1 cellular context compared by ENCODE assay signal in the genomic region with DNA sequence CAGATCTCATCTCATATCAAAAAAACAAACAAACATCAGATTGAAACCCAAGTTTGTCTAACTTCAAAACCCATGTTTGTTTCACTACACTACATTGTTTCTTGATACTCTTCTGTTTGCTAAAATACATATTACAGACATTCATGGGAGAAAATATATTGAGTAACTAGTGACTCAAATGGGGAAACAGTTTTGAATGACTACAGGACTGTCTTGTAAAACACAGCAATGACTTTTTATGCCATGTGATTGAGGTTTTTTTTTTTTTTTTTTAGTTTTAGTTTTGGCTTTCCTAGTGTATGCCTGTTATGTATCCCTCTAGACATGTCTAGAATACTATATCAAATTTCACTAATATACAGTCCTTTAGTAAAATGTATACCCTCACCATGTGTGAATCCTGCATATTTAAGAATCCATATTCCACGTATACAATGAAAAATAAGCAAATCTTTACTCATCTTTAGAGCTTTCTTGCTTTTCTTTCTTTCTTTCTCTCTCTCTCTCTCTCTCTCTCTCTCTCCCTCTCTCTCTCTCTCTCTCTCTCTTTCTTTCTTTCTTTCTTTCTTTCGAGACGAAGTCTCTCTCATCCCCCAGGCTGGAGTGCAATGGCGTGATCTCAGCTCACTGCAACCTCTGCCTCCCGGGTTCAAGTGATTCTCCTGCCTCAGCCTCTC.
TF ChIP-seq lines count a peak whose summit lies in the region.

No MANE protein-coding gene starts in this region.

TF ChIP-seq in K562, 482 proteins besides CTCF, POLR2A, EP300 and RAD21 (continued from another document):
- TF ChIP-seq, protein P1, sequence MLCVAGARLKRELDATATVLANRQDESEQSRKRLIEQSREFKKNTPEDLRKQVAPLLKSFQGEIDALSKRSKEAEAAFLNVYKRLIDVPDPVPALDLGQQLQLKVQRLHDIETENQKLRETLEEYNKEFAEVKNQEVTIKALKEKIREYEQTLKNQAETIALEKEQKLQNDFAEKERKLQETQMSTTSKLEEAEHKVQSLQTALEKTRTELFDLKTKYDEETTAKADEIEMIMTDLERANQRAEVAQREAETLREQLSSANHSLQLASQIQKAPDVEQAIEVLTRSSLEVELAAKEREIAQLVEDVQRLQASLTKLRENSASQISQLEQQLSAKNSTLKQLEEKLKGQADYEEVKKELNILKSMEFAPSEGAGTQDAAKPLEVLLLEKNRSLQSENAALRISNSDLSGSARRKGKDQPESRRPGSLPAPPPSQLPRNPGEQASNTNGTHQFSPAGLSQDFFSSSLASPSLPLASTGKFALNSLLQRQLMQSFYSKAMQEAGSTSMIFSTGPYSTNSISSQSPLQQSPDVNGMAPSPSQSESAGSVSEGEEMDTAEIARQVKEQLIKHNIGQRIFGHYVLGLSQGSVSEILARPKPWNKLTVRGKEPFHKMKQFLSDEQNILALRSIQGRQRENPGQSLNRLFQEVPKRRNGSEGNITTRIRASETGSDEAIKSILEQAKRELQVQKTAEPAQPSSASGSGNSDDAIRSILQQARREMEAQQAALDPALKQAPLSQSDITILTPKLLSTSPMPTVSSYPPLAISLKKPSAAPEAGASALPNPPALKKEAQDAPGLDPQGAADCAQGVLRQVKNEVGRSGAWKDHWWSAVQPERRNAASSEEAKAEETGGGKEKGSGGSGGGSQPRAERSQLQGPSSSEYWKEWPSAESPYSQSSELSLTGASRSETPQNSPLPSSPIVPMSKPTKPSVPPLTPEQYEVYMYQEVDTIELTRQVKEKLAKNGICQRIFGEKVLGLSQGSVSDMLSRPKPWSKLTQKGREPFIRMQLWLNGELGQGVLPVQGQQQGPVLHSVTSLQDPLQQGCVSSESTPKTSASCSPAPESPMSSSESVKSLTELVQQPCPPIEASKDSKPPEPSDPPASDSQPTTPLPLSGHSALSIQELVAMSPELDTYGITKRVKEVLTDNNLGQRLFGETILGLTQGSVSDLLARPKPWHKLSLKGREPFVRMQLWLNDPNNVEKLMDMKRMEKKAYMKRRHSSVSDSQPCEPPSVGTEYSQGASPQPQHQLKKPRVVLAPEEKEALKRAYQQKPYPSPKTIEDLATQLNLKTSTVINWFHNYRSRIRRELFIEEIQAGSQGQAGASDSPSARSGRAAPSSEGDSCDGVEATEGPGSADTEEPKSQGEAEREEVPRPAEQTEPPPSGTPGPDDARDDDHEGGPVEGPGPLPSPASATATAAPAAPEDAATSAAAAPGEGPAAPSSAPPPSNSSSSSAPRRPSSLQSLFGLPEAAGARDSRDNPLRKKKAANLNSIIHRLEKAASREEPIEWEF (CRISPR knock-in tag; IDR thresholded peaks at IDR 0.05) = no peak
- no peak for TF ChIP-seq POLR2AphosphoS2 (IDR thresholded peaks at IDR 0.05; ENCODE audit: low read length)
